In genomic region chr5:16936150-16937022, GRCh38 we compare ENCODE assay signal across 8 cellular contexts. TPM values are rescaled to one million over a fixed set of nuclear protein-coding genes. Genes with fewer than 3 reads are reported as not detected.
A peak's percentile ranks its signal among the peaks of the same experiment; 100 is the strongest.
DNase-seq lines count a peak whose midpoint lies in the region; ATAC-seq and TF ChIP-seq lines count a peak whose summit lies in the region.

TSS of gene MYO10 (minus strand) at chr5:16936288. CDS start at chr5:16935808, 480 bp downstream.

- ATAC-seq in GM19351 (IDR thresholded peaks at IDR 0.05; ENCODE audit: unreplicated experiment) (peak; percentile 57), HG03571 (IDR thresholded peaks at IDR 0.05; ENCODE audit: unreplicated experiment) (peak; percentile 47), Panc1 (peak; percentile 88), foreskin keratinocyte (peak; percentile 70)

- BruUV-seq in Panc1 (replicated peaks; lab: Mats Ljungman, UMichigan): no TSS peak

- TF ChIP-seq RAD21 in neural cell (conservative IDR thresholded peaks at IDR 0.05): no peak

- H3K9me3 ChIP-seq in Panc1 (ENCODE audit: control insufficient read depth, insufficient read depth, low read depth, low read length): no peaks in the 10 kb centered on the region
- H3K9me3 ChIP-seq in neural cell (ENCODE audit: low read length): no peaks in the 10 kb centered on the region

- H3K4me1 ChIP-seq in Panc1 (ENCODE audit: control insufficient read depth, insufficient read depth, low read length) (peaks cover 27% of the 10 kb centered on the region), foreskin keratinocyte (peaks cover 19% of the 10 kb centered on the region)

- no peaks in the 10 kb centered on the region for H3K9me2 ChIP-seq in neural cell (ENCODE audit: insufficient read depth, low read length)

- H3K4me3 ChIP-seq in AG10803 (ENCODE audit: low read length) (peak within 1 kb of the TSS; percentile 87), Panc1 (ENCODE audit: low read depth in 2 of 2, low read length in 2 of 2) (peak within 1 kb of the TSS; percentile 96 to 97), neural cell (ENCODE audit: low read length) (peak within 1 kb of the TSS; percentile 93)

- H3F3A ChIP-seq in neural cell (ENCODE audit: insufficient read depth, low read length, poor library complexity, severe bottlenecking): no peaks in the 10 kb centered on the region

- peaks cover 5% of the 10 kb centered on the region for H3K79me2 ChIP-seq in neural cell (replicated peaks; ENCODE audit: insufficient read depth, low read length)

- H3K27ac ChIP-seq in Panc1 (ENCODE audit: low read length): peak within 1 kb of the TSS; percentile 91
- peak within 1 kb of the TSS; percentile 98 for H3K27ac ChIP-seq in foreskin keratinocyte
- H3K27ac ChIP-seq in neural cell (ENCODE audit: low read length): no peak within 1 kb of the TSS
- no peak within 1 kb of the TSS for H3K27ac ChIP-seq in temporal lobe (ENCODE audit: low read depth, low read length)

- peaks cover 6% of the 10 kb centered on the region for H3K36me3 ChIP-seq in Panc1 (ENCODE audit: control insufficient read depth, insufficient read depth, low read length)
- no peaks in the 10 kb centered on the region for H3K36me3 ChIP-seq in neural cell (ENCODE audit: insufficient read depth, low read length)

- peak within 1 kb of the TSS; percentile 52 for H3K9ac ChIP-seq in neural cell (ENCODE audit: low read length)

- H2AFZ ChIP-seq in neural cell (ENCODE audit: low read depth, low read length): peak within 1 kb of the TSS; percentile 78

- intact Hi-C loops in Panc1 (cut with micrococcal nuclease; ENCODE audit: unreplicated experiment): no loop called here

- in situ Hi-C loops in Panc1 (cut with HindIII; ENCODE audit: low pct_unique_long_range_greater_than_20kb, low sequenced_read_pairs): loop anchor here (25.0 kb wide), 1 partner anchor 201 kb away; no protein-coding TSS in a partner anchor

- TF ChIP-seq EP300 in neural cell (conservative IDR thresholded peaks at IDR 0.05; ENCODE audit: poor library complexity, severe bottlenecking): no peak

- POLR2A ChIA-PET in Panc1 (lab: Charles Lee): interaction anchor here (0.5 to 0.7 kb wide), 6 partner anchors 11 to 70 kb away, joined by 3 to 6 read pairs (median 4); no protein-coding TSS in a partner anchor

- no peaks in the 10 kb centered on the region for H4K20me1 ChIP-seq in neural cell (ENCODE audit: insufficient read depth)

- DNase-seq in AG10803 (ENCODE audit: low read depth) (peak; percentile 73), Panc1 (ENCODE audit: low read depth, low spot score) (no peak), activated gamma-delta T cell treated with Interleukin-2 at 50 U/mL for 16 hours (peak; percentile 8), foreskin keratinocyte (peak; percentile 48 to 72)

- CTCF ChIA-PET in Panc1 (lab: Charles Lee): interaction anchor here (0.7 kb wide), 1 partner anchor 91 kb away, joined by 4 read pairs; no protein-coding TSS in a partner anchor

- H3K27me3 ChIP-seq in Panc1 (ENCODE audit: control insufficient read depth, insufficient read depth, low read length) (peaks cover 9% of the 10 kb centered on the region), foreskin keratinocyte (no peaks in the 10 kb centered on the region), neural cell (ENCODE audit: insufficient read depth, low read depth, low read length) (peaks cover 40% of the 10 kb centered on the region)

- TF ChIP-seq CTCF in AG10803 (conservative IDR thresholded peaks at IDR 0.05; ENCODE audit: low read length) (no peak), Panc1 (IDR thresholded peaks at IDR 0.05) (no peak), foreskin keratinocyte (conservative IDR thresholded peaks at IDR 0.05) (no peak), neural cell (IDR thresholded peaks at IDR 0.05; ENCODE audit: poor library complexity, severe bottlenecking) (no peak)

- H3K4me2 ChIP-seq in neural cell (ENCODE audit: low read length): peak within 1 kb of the TSS; percentile 84

TF ChIP-seq in neural cell, 6 proteins besides CTCF, POLR2A, EP300 and RAD21:
- no peak for TF ChIP-seq EZH2 (IDR thresholded peaks at IDR 0.05; ENCODE audit: borderline replicate concordance, insufficient read depth, low read length, poor library complexity, severe bottlenecking)
- TF ChIP-seq TAF1 (IDR thresholded peaks at IDR 0.05; ENCODE audit: low read depth): no peak
- no peak for TF ChIP-seq MXI1 (conservative IDR thresholded peaks at IDR 0.05; ENCODE audit: poor library complexity, severe bottlenecking)
- TF ChIP-seq REST (IDR thresholded peaks at IDR 0.05; ENCODE audit: borderline replicate concordance): no peak
- no peak for TF ChIP-seq SMC3 (conservative IDR thresholded peaks at IDR 0.05; ENCODE audit: poor library complexity)
- no peak for TF ChIP-seq POLR2AphosphoS5 (IDR thresholded peaks at IDR 0.05)
TF ChIP-seq in neural cell: peak in this region for 0.

RNA-seq across cellular contexts. Expression of gene MYO10, which starts in this region (rescaled TPM):
- 71.9 TPM for total RNA-seq in Panc1 (2021; ENCODE audit: unreplicated experiment)
- polyA plus RNA-seq in Panc1 (2012; ENCODE audit: insufficient read length): 68.6 TPM
- 57.7 and 62.5 TPM in 2 replicates for total RNA-seq in foreskin keratinocyte
- polyA plus RNA-seq in foreskin keratinocyte: 11.2 and 11.5 TPM in 2 replicates
- 3.1 and 3.2 TPM in 2 replicates for polyA plus RNA-seq in neural cell
- polyA minus RNA-seq in neural cell: 13.4 and 17.3 TPM in 2 replicates
- total RNA-seq in temporal lobe: 36.6 TPM

Comparison
In these comparisons a context has a peak if more than half of its experiments do, and no peak if none do; other contexts are left out.
1. H3K27ac ChIP-seq: peak in Panc1 (single experiment) and foreskin keratinocyte (single experiment); none in neural cell (single experiment) and temporal lobe (single experiment).
2. Peak in every context shown above with its lines, with median percentiles within 50 percentile points of each other: H3K4me3 ChIP-seq and ATAC-seq.